8 cellular contexts compared by ENCODE assay signal in the genomic region with DNA sequence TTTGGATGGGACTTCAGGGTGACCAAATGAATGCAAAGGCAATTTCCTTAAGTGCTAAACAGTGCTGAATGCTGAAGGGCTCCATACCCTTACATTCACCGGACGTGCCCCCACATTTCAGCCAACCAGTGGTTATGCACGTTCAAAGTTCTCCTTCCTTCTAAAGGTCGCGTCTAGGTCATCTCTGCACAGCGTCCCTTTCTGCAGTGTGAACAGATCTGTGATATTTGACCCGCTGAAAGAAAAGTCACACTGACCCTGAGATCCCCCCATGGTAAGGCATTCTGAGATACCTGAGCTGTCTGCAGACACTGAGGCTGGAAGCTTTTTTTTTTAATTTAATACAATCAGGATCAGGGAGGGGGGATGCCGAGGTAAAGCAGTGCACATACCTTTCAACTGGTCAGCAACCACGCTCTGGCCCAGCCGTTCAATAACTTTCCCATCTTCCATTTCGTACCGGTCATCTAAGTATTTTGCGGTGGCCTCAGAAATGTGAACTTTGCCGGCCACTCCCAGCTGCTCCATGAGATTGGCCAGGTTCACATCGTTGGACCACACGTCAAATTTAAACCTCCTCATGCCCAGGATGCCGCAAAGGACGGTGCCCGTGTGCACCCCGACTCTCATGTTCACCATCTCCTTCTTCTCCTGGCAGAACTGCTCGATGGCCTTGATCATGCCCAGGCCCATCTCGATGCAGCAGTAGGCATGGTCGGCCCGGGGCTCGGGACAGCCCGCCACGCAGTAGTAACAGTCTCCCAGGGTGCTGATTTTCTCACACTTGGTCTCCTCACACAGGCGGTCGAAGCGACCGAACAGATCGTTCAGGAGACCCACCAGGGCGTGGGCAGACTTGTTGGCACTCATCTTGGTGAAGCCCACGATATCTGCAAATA. TPM values are rescaled to one million over a fixed set of nuclear protein-coding genes. Genes with fewer than 3 reads are reported as not detected.
DNase-seq lines count a peak whose midpoint lies in the region; ATAC-seq and TF ChIP-seq lines count a peak whose summit lies in the region.

No MANE protein-coding gene starts in this region.

- H3K14ac ChIP-seq in trophoblast cell (ENCODE audit: low read length) = no peak overlapping the region

- no peak for ATAC-seq in HG03139 (IDR thresholded peaks at IDR 0.05; ENCODE audit: unreplicated experiment)
- ATAC-seq in GM18861 (IDR thresholded peaks at IDR 0.05; ENCODE audit: unreplicated experiment) = no peak
- no peak for ATAC-seq in GM21447 (IDR thresholded peaks at IDR 0.05; ENCODE audit: unreplicated experiment)

- peaks cover 15% of the 10 kb centered on the region for H3K79me1 ChIP-seq in trophoblast cell (ENCODE audit: low read length)

- H3K4me3 ChIP-seq in OCI-LY1 (ENCODE audit: low read depth, low read length, poor library complexity, severe bottlenecking) = peak overlapping the region; percentile 21
- peak overlapping the region; percentile 55 for H3K4me3 ChIP-seq in fibroblast of mammary gland (ENCODE audit: control insufficient read depth, low read depth, low read length)
- no peak overlapping the region for H3K4me3 ChIP-seq in trophoblast cell (ENCODE audit: low read depth, low read length)

- no peak overlapping the region for H2AFZ ChIP-seq in OCI-LY1 (ENCODE audit: low read length)
- no peak overlapping the region for H2AFZ ChIP-seq in trophoblast cell (ENCODE audit: insufficient read depth, low read length, poor library complexity)

- H3K4me2 ChIP-seq in OCI-LY1 (ENCODE audit: low read length) (peak overlapping the region; percentile 33; the same call in 1 of the 2 replicates), trophoblast cell (ENCODE audit: low read length) (peak overlapping the region; percentile 47)

- H3K4me1 ChIP-seq in ES-I3 (ENCODE audit: insufficient read depth, low read length) (peaks cover 21% of the 10 kb centered on the region), OCI-LY1 (ENCODE audit: insufficient read depth, low read length, severe bottlenecking) (peaks cover 26% of the 10 kb centered on the region), trophoblast cell (ENCODE audit: control insufficient read depth in 1 of 2, insufficient read depth in 2 of 2, low read length in 2 of 2) (peaks cover 33 to 44% of the 10 kb centered on the region in 2 experiments)

- no peak overlapping the region for H3K4ac ChIP-seq in trophoblast cell (ENCODE audit: low read depth, low read length)

- no peak for DNase-seq in fibroblast of mammary gland (ENCODE audit: low read depth)
- DNase-seq in trophoblast cell = no peak
- DNase-seq in SW 1271 (lab: John Stamatoyannopoulos, UW) = no peak

- no peaks in the 10 kb centered on the region for H3F3A ChIP-seq in OCI-LY1 (ENCODE audit: insufficient read depth, low read length)

- no peaks in the 10 kb centered on the region for H3K9me2 ChIP-seq in OCI-LY1 (ENCODE audit: low read depth, low read length)

- no CpG with 5 or more reads among the region's 34 CpGs for WGBS in trophoblast cell (ENCODE audit: extremely low coverage, insufficient coverage, insufficient read length)

- no peaks in the 10 kb centered on the region for H3K36me3 ChIP-seq in ES-I3 (ENCODE audit: insufficient read depth, low read length)
- no peaks in the 10 kb centered on the region for H3K36me3 ChIP-seq in OCI-LY1 (ENCODE audit: insufficient read depth, low read length)
- H3K36me3 ChIP-seq in trophoblast cell (ENCODE audit: control insufficient read depth in 1 of 2, insufficient read depth in 2 of 2, low read length in 2 of 2) = peaks cover 2 to 3% of the 10 kb centered on the region in 2 experiments

- H2BK12ac ChIP-seq in trophoblast cell (ENCODE audit: low read length) = no peak overlapping the region

- no peak overlapping the region for H2AK5ac ChIP-seq in trophoblast cell (ENCODE audit: low read length)

- H3K9me3 ChIP-seq in ES-I3 (ENCODE audit: control insufficient read depth, insufficient read depth, low read length) (no peaks in the 10 kb centered on the region), OCI-LY1 (ENCODE audit: low read length) (no peaks in the 10 kb centered on the region), trophoblast cell (ENCODE audit: insufficient read depth, low read depth, low read length) (peaks cover 6% of the 10 kb centered on the region)

- no peak overlapping the region for H3K23ac ChIP-seq in trophoblast cell (ENCODE audit: low read length)

- H4K12ac ChIP-seq in trophoblast cell (ENCODE audit: low read depth, low read length) = no peak overlapping the region

- H2BK5ac ChIP-seq in trophoblast cell (ENCODE audit: low read depth, low read length, poor library complexity) = no peak overlapping the region

- TF ChIP-seq CTCF in OCI-LY1 (IDR thresholded peaks at IDR 0.05; ENCODE audit: low read length) = no peak
- TF ChIP-seq CTCF in fibroblast of mammary gland (conservative IDR thresholded peaks at IDR 0.05; ENCODE audit: control insufficient read depth, insufficient read depth, low read depth, low read length) = no peak

- no peaks in the 10 kb centered on the region for H3K79me2 ChIP-seq in OCI-LY1 (ENCODE audit: insufficient read depth, low read length)
- peaks cover 6% of the 10 kb centered on the region for H3K79me2 ChIP-seq in trophoblast cell (ENCODE audit: control insufficient read depth, insufficient read depth, low read length, poor library complexity)

- H3K27me3 ChIP-seq in OCI-LY1 (ENCODE audit: insufficient read depth, low read length) (no peaks in the 10 kb centered on the region), trophoblast cell (ENCODE audit: insufficient read depth, low read length) (peaks cover 3% of the 10 kb centered on the region)

- H3K27ac ChIP-seq in OCI-LY1 (ENCODE audit: low read depth, low read length, poor library complexity, severe bottlenecking) (no peak overlapping the region), trophoblast cell (ENCODE audit: low read depth, low read length) (no peak overlapping the region)

- no peak overlapping the region for H4K91ac ChIP-seq in trophoblast cell (ENCODE audit: low read depth, low read length)

- no peaks in the 10 kb centered on the region for H4K20me1 ChIP-seq in OCI-LY1 (ENCODE audit: insufficient read depth, low read length)

- H3K18ac ChIP-seq in trophoblast cell (ENCODE audit: low read length) = no peak overlapping the region

- H2BK120ac ChIP-seq in trophoblast cell (ENCODE audit: insufficient read depth, low read length, poor library complexity) = no peak overlapping the region

- peak overlapping the region; percentile 20; the same call in 1 of the 2 replicates for H3K9ac ChIP-seq in ES-I3 (ENCODE audit: low read depth, low read length)
- no peak overlapping the region for H3K9ac ChIP-seq in OCI-LY1 (ENCODE audit: low read length)
- peak overlapping the region; percentile 15 for H3K9ac ChIP-seq in trophoblast cell (ENCODE audit: low read length)

- no peak overlapping the region for H4K8ac ChIP-seq in trophoblast cell (ENCODE audit: low read depth, low read length)

RNA-seq across cellular contexts. Expression of a gene that starts 2.6 kb away (rescaled TPM):
- polyA plus RNA-seq in trophoblast cell (2013) = 9.8 and 10.3 TPM in 2 replicates
